Comparison of ENCODE assay signal across 8 cellular contexts in genomic region chr9:34374905-34375552, GRCh38. TPM values are rescaled to one million over a fixed set of nuclear protein-coding genes. Genes with fewer than 3 reads are reported as not detected.
DNase-seq lines count a peak whose midpoint lies in the region; TF ChIP-seq lines count a peak whose summit lies in the region.

No MANE protein-coding gene starts in this region.

- CTCF ChIA-PET in PC-9 (lab: Charles Lee) = interaction anchor here (0.6 to 1.3 kb wide), 3 partner anchors 169 to 237 kb away, joined by 3 to 6 read pairs (median 3); partner anchors contain the start of gene RPP25L

- no peaks in the 10 kb centered on the region for H3F3A ChIP-seq in PC-9 (ENCODE audit: insufficient read depth, low read depth)
- no peaks in the 10 kb centered on the region for H3F3A ChIP-seq in smooth muscle cell (ENCODE audit: low read depth)

- POLR2A ChIA-PET in PC-9 (lab: Charles Lee; ENCODE audit: unreplicated experiment) = no interaction called here

- H3K4me3 ChIP-seq in PC-9 = no peak overlapping the region
- H3K4me3 ChIP-seq in smooth muscle cell = peak overlapping the region; percentile 66
- H3K4me3 ChIP-seq in HAP-1 = no peak overlapping the region

- 35% methylated on average over 5 of the region's 5 CpGs for WGBS in smooth muscle cell (ENCODE audit: low lambda C conversion rate)

- H3K27me3 Mint-ChIP-seq in glutamatergic neuron (ENCODE audit: unreplicated experiment) = peaks cover 18% of the 10 kb centered on the region

- peaks cover 15% of the 10 kb centered on the region for H3K9me3 Mint-ChIP-seq in glutamatergic neuron (ENCODE audit: unreplicated experiment)

- H3K9me3 ChIP-seq in PC-9 (ENCODE audit: insufficient read depth, low read depth) (no peaks in the 10 kb centered on the region), smooth muscle cell (replicated peaks; ENCODE audit: low read depth) (no peaks in the 10 kb centered on the region), HAP-1 (no peaks in the 10 kb centered on the region)

- H3K27ac ChIP-seq in PC-9 (no peak overlapping the region), smooth muscle cell (ENCODE audit: low read depth) (no peak overlapping the region)

- no TSS peak for BruUV-seq in PC-9 (replicated peaks; lab: Mats Ljungman, UMichigan)

- H3K4me3 Mint-ChIP-seq in glutamatergic neuron (ENCODE audit: unreplicated experiment) = peak overlapping the region; percentile 88

- peak overlapping the region; percentile 59 for H3K27ac Mint-ChIP-seq in glutamatergic neuron (ENCODE audit: unreplicated experiment)

- H2AFZ ChIP-seq in PC-9 = no peak overlapping the region
- no peak overlapping the region for H2AFZ ChIP-seq in smooth muscle cell (ENCODE audit: low read depth)

- peaks cover 13% of the 10 kb centered on the region for H3K36me3 Mint-ChIP-seq in glutamatergic neuron (ENCODE audit: unreplicated experiment)

- no peaks in the 10 kb centered on the region for H3K27me3 ChIP-seq in PC-9 (ENCODE audit: insufficient read depth, low read depth)
- H3K27me3 ChIP-seq in smooth muscle cell (ENCODE audit: low read depth) = no peaks in the 10 kb centered on the region
- H3K27me3 ChIP-seq in HAP-1 (ENCODE audit: low read depth) = no peaks in the 10 kb centered on the region

- H3K4me1 ChIP-seq in PC-9 (replicated peaks; ENCODE audit: insufficient read depth) (peaks cover 7% of the 10 kb centered on the region; the same call in 1 of the 2 replicates), smooth muscle cell (ENCODE audit: low read depth) (no peaks in the 10 kb centered on the region), HAP-1 (peaks cover 13% of the 10 kb centered on the region)

- intact Hi-C loops in PC-9 (cut with micrococcal nuclease; ENCODE audit: unreplicated experiment) = loop anchor here (5.0 to 10.0 kb wide), 3 partner anchors 123 to 450 kb away; no protein-coding TSS in a partner anchor
- intact Hi-C loops in cardiac septum (cut with DNase I) = no loop called here

- DNase-seq in NCI-H146 (lab: John Stamatoyannopoulos, UW) = peak; percentile 10
- no peak for DNase-seq in NCI-H146 treated with DMSO at 0.1 percent for 48 hours (lab: John Stamatoyannopoulos, UW; ENCODE audit: unreplicated experiment)
- peak; percentile 16 to 38 for DNase-seq in PC-9
- DNase-seq in glutamatergic neuron = no peak
- DNase-seq in smooth muscle cell (lab: John Stamatoyannopoulos, UW; ENCODE audit: unreplicated experiment) = no peak
- no peak for DNase-seq in cardiac septum (ENCODE audit: low spot score)
- DNase-seq in HAP-1 (ENCODE audit: low spot score in 2 of 2) = no peak
- DNase-seq in HCEC 1CT = no peak

- TF ChIP-seq CTCF in PC-9 (conservative IDR thresholded peaks at IDR 0.05) (no peak), glutamatergic neuron (IDR thresholded peaks at IDR 0.05; ENCODE audit: partially characterized antibody, unreplicated experiment) (no peak), smooth muscle cell (IDR thresholded peaks at IDR 0.05; ENCODE audit: borderline replicate concordance, insufficient read depth, poor library complexity, severe bottlenecking) (no peak)

- no peaks in the 10 kb centered on the region for H3K9me2 ChIP-seq in PC-9 (ENCODE audit: insufficient read depth)

- H3K4me2 ChIP-seq in PC-9 = peak overlapping the region; percentile 94; the same call in 1 of the 2 replicates
- no peak overlapping the region for H3K4me2 ChIP-seq in smooth muscle cell

- no peak overlapping the region for H3K9ac ChIP-seq in smooth muscle cell (ENCODE audit: low read depth)

- no peaks in the 10 kb centered on the region for H3K79me2 ChIP-seq in PC-9 (ENCODE audit: low read depth)
- H3K79me2 ChIP-seq in smooth muscle cell (ENCODE audit: low read depth) = no peaks in the 10 kb centered on the region

- in situ Hi-C loops in HAP-1 (cut with MboI; ENCODE audit: low sequenced_read_pairs) = loop anchor here (5.0 kb wide), 1 partner anchor 38 kb away; no protein-coding TSS in a partner anchor

- H3K36me3 ChIP-seq in PC-9 (ENCODE audit: low read depth) (no peaks in the 10 kb centered on the region), smooth muscle cell (ENCODE audit: low read depth) (no peaks in the 10 kb centered on the region), HAP-1 (replicated peaks) (peaks cover 4% of the 10 kb centered on the region; the same call in 1 of the 2 replicates)

- H4K20me1 ChIP-seq in PC-9 (ENCODE audit: insufficient read depth) (no peaks in the 10 kb centered on the region), smooth muscle cell (ENCODE audit: low read depth) (no peaks in the 10 kb centered on the region)

- peaks cover 16% of the 10 kb centered on the region for H3K4me1 Mint-ChIP-seq in glutamatergic neuron (ENCODE audit: low read depth, unreplicated experiment)

RNA-seq across cellular contexts. Expression of gene MYORG, which starts 1.7 kb away (rescaled TPM):
- total RNA-seq in PC-9 (2021) = 3.0 and 3.1 TPM in 2 replicates
- 4.6 TPM for total RNA-seq in glutamatergic neuron (ENCODE audit: unreplicated experiment)
- total RNA-seq in smooth muscle cell = 5.2 and 5.6 TPM in 2 replicates
- polyA plus RNA-seq in smooth muscle cell = 4.2 and 6.3 TPM in 2 replicates
- total RNA-seq in cardiac septum = 9.7 TPM

RNA-seq across cellular contexts. Expression of gene NUDT2, which starts 45.7 kb away (rescaled TPM):
- total RNA-seq in PC-9 (2021) (31.3 and 33.8 TPM in 2 replicates), glutamatergic neuron (ENCODE audit: unreplicated experiment) (7.2 TPM), smooth muscle cell (28.1 and 32.4 TPM in 2 replicates), cardiac septum (23.0 TPM)
- polyA plus RNA-seq in smooth muscle cell = 32.8 and 36.1 TPM in 2 replicates

RNA-seq across cellular contexts. Expression of gene KIF24, which starts 46.0 kb away (rescaled TPM):
- total RNA-seq in PC-9 (2021) = 4.5 and 6.9 TPM in 2 replicates
- 0.78 TPM for total RNA-seq in glutamatergic neuron (ENCODE audit: unreplicated experiment)
- total RNA-seq in smooth muscle cell = 1.2 and 1.4 TPM in 2 replicates
- 0.51 and 0.91 TPM in 2 replicates for polyA plus RNA-seq in smooth muscle cell
- total RNA-seq in cardiac septum = 0.89 TPM

Comparison
In these comparisons a context has a peak if more than half of its experiments do, and no peak if none do; other contexts are left out.
1. DNase-seq: peak in NCI-H146 (single experiment) and PC-9 (2 of 2); none in NCI-H146 treated with DMSO at 0.1 percent for 48 hours (single experiment), glutamatergic neuron (single experiment), smooth muscle cell (single experiment), cardiac septum (single experiment), HAP-1 (0 of 2) and HCEC 1CT (single experiment).